ENCODE assay signal across 2 cellular contexts in genomic region chr3:80526153-80526552, GRCh38.
TF ChIP-seq lines count a peak whose summit lies in the region.

No MANE protein-coding gene starts in this region.

TF ChIP-seq in A549, 52 proteins besides CTCF, POLR2A, EP300 and RAD21 (continued from another document):
- TF ChIP-seq, protein P1, sequence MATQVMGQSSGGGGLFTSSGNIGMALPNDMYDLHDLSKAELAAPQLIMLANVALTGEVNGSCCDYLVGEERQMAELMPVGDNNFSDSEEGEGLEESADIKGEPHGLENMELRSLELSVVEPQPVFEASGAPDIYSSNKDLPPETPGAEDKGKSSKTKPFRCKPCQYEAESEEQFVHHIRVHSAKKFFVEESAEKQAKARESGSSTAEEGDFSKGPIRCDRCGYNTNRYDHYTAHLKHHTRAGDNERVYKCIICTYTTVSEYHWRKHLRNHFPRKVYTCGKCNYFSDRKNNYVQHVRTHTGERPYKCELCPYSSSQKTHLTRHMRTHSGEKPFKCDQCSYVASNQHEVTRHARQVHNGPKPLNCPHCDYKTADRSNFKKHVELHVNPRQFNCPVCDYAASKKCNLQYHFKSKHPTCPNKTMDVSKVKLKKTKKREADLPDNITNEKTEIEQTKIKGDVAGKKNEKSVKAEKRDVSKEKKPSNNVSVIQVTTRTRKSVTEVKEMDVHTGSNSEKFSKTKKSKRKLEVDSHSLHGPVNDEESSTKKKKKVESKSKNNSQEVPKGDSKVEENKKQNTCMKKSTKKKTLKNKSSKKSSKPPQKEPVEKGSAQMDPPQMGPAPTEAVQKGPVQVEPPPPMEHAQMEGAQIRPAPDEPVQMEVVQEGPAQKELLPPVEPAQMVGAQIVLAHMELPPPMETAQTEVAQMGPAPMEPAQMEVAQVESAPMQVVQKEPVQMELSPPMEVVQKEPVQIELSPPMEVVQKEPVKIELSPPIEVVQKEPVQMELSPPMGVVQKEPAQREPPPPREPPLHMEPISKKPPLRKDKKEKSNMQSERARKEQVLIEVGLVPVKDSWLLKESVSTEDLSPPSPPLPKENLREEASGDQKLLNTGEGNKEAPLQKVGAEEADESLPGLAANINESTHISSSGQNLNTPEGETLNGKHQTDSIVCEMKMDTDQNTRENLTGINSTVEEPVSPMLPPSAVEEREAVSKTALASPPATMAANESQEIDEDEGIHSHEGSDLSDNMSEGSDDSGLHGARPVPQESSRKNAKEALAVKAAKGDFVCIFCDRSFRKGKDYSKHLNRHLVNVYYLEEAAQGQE (IDR thresholded peaks at IDR 0.05) = no peak
- no peak for TF ChIP-seq FOSB (CRISPR knock-in tag; IDR thresholded peaks at IDR 0.05)
- no peak for TF ChIP-seq HOXB13 (CRISPR knock-in tag; IDR thresholded peaks at IDR 0.05; ENCODE audit: low read depth)
- no peak for TF ChIP-seq HOXA7 (CRISPR knock-in tag; IDR thresholded peaks at IDR 0.05)
- TF ChIP-seq ZFP36 (IDR thresholded peaks at IDR 0.05; ENCODE audit: borderline replicate concordance, partially characterized antibody) = no peak
- no peak for TF ChIP-seq SREBF2 (IDR thresholded peaks at IDR 0.05)
- TF ChIP-seq, protein P2, sequence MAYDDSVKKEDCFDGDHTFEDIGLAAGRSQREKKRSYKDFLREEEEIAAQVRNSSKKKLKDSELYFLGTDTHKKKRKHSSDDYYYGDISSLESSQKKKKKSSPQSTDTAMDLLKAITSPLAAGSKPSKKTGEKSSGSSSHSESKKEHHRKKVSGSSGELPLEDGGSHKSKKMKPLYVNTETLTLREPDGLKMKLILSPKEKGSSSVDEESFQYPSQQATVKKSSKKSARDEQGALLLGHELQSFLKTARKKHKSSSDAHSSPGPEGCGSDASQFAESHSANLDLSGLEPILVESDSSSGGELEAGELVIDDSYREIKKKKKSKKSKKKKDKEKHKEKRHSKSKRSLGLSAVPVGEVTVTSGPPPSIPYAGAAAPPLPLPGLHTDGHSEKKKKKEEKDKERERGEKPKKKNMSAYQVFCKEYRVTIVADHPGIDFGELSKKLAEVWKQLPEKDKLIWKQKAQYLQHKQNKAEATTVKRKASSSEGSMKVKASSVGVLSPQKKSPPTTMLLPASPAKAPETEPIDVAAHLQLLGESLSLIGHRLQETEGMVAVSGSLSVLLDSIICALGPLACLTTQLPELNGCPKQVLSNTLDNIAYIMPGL (CRISPR knock-in tag; IDR thresholded peaks at IDR 0.05; ENCODE audit: borderline replicate concordance) = no peak
- no peak for TF ChIP-seq KDM1A (IDR thresholded peaks at IDR 0.05; ENCODE audit: low read depth)
- no peak for TF ChIP-seq MAZ (IDR thresholded peaks at IDR 0.05; ENCODE audit: borderline replicate concordance, low read depth, low read length)
- no peak for TF ChIP-seq SMC3 (IDR thresholded peaks at IDR 0.05)
- no peak for TF ChIP-seq ATOH8 (CRISPR knock-in tag; IDR thresholded peaks at IDR 0.05; ENCODE audit: low read depth)

TF ChIP-seq in GM23338, 12 proteins besides CTCF, POLR2A, EP300 and RAD21 (continued from another document):
- TF ChIP-seq, protein P1 (IDR thresholded peaks at IDR 0.05; ENCODE audit: unreplicated experiment) = no peak
- TF ChIP-seq ZNF331 (CRISPR knock-in tag; IDR thresholded peaks at IDR 0.05; ENCODE audit: low read depth) = no peak
- TF ChIP-seq ZNF114 (CRISPR knock-in tag; IDR thresholded peaks at IDR 0.05) = no peak
- no peak for TF ChIP-seq POLR2AphosphoS5 (IDR thresholded peaks at IDR 0.05; ENCODE audit: low read depth)
- TF ChIP-seq ETS1 (IDR thresholded peaks at IDR 0.05) = no peak
- TF ChIP-seq ZNF462 (CRISPR knock-in tag; IDR thresholded peaks at IDR 0.05) = no peak
